ENCODE assay signal across 4 cellular contexts in genomic region chrX:142499992-142500391, GRCh38.
"Had no signal": no experiment of that assay in that cellular context is flagged by ENCODE, and none has a peak within 500 bp of the region (broad histone marks: within the 10 kb centered on the region; RNA-seq: fewer than 3 reads in every experiment).

No MANE protein-coding gene starts in this region.

- ATAC-seq: GM12878 had no signal

- FAIRE-seq: GM12878, GM12891, GM12892, GM18507 had no signal

- H3K4me3 ChIP-seq: GM12878 had no signal
